Comparison of ENCODE assay signal across 1 cellular context in genomic region chr20:3203315-3204123, GRCh38.
TF ChIP-seq lines count a peak whose summit lies in the region.

No MANE protein-coding gene starts in this region.

TF ChIP-seq in HepG2, 621 proteins besides CTCF, POLR2A, EP300 and RAD21 (continued from another document and continues in another):
- TF ChIP-seq ZBTB43 (CRISPR knock-in tag; conservative IDR thresholded peaks at IDR 0.05) (0 out of 2 replicates have a peak, but pooled peaks have one; percentile 53), SAP130 (CRISPR knock-in tag; IDR thresholded peaks at IDR 0.05; ENCODE audit: low read depth) (no peak), ZNF556 (CRISPR knock-in tag; IDR thresholded peaks at IDR 0.05; ENCODE audit: borderline replicate concordance) (no peak), RCOR2 (CRISPR knock-in tag; IDR thresholded peaks at IDR 0.05) (no peak; the same call in 1 of the 2 replicates), JUND (CRISPR knock-in tag; IDR thresholded peaks at IDR 0.05) (no peak), ATF4 (CRISPR knock-in tag; IDR thresholded peaks at IDR 0.05) (no peak; a peak in 1 of 4 replicates), MLX (CRISPR knock-in tag; IDR thresholded peaks at IDR 0.05) (no peak), KDM6A (CRISPR knock-in tag; IDR thresholded peaks at IDR 0.05; ENCODE audit: low read depth) (no peak), RBM22 (optimal IDR thresholded peaks at IDR 0.05; ENCODE audit: low read length) (peak; percentile 65), BORCS8-MEF2B (CRISPR knock-in tag; IDR thresholded peaks at IDR 0.05) (peak; percentile 40), NR2C2 (CRISPR knock-in tag; IDR thresholded peaks at IDR 0.05; ENCODE audit: borderline replicate concordance) (no peak; the same call in 1 of the 2 replicates), CEBPB (IDR thresholded peaks at IDR 0.05; ENCODE audit: borderline replicate concordance, low read depth, low read length) (no peak), HNF1A (IDR thresholded peaks at IDR 0.05; ENCODE audit: low read depth) (no peak), HNF1A (CRISPR knock-in tag; IDR thresholded peaks at IDR 0.05; ENCODE audit: borderline replicate concordance) (no peak; the same call in 1 of the 2 replicates), NFIB (CRISPR knock-in tag; IDR thresholded peaks at IDR 0.05; ENCODE audit: borderline replicate concordance) (no peak), ZNF891 (CRISPR knock-in tag; IDR thresholded peaks at IDR 0.05) (no peak; the same call in 1 of the 2 replicates), MXI1 (IDR thresholded peaks at IDR 0.05; ENCODE audit: borderline replicate concordance, low read depth, low read length) (0 out of 3 replicates have a peak, but pooled peaks have one; percentile 24), FOXM1 (CRISPR knock-in tag; IDR thresholded peaks at IDR 0.05) (no peak), ZNF432 (CRISPR knock-in tag; IDR thresholded peaks at IDR 0.05; ENCODE audit: borderline replicate concordance) (no peak), GTF3A (CRISPR knock-in tag; conservative IDR thresholded peaks at IDR 0.05) (no peak), CHCHD3 (CRISPR knock-in tag; IDR thresholded peaks at IDR 0.05) (0 out of 2 replicates have a peak, but pooled peaks have one; percentile 27), PRMT3 (CRISPR knock-in tag; IDR thresholded peaks at IDR 0.05; ENCODE audit: borderline replicate concordance, low read depth) (no peak), ONECUT2 (CRISPR knock-in tag; IDR thresholded peaks at IDR 0.05) (no peak; the same call in 1 of the 2 replicates), SIX4 (CRISPR knock-in tag; IDR thresholded peaks at IDR 0.05) (no peak; the same call in 1 of the 2 replicates), ZNF7 (CRISPR knock-in tag; IDR thresholded peaks at IDR 0.05) (no peak), ZKSCAN1 (IDR thresholded peaks at IDR 0.05; ENCODE audit: low read length) (no peak), ZNF143 (CRISPR knock-in tag; IDR thresholded peaks at IDR 0.05) (no peak; the same call in 1 of the 2 replicates), ZKSCAN5 (CRISPR knock-in tag; IDR thresholded peaks at IDR 0.05) (0 out of 2 replicates have a peak, but pooled peaks have one; percentile 60), CCDC6 (CRISPR knock-in tag; IDR thresholded peaks at IDR 0.05) (0 out of 2 replicates have a peak, but pooled peaks have one; percentile 28), RBFOX2 (IDR thresholded peaks at IDR 0.05; ENCODE audit: low read depth, low read length) (peak; percentile 78), MIER3 (CRISPR knock-in tag; IDR thresholded peaks at IDR 0.05; ENCODE audit: borderline replicate concordance) (no peak), POGK (CRISPR knock-in tag; conservative IDR thresholded peaks at IDR 0.05) (no peak), FOXK1 (CRISPR knock-in tag; IDR thresholded peaks at IDR 0.05; ENCODE audit: borderline replicate concordance, low read depth) (no peak), HMGXB3 (CRISPR knock-in tag; IDR thresholded peaks at IDR 0.05; ENCODE audit: borderline replicate concordance) (no peak), TERF1 (CRISPR knock-in tag; IDR thresholded peaks at IDR 0.05) (no peak; the same call in 1 of the 2 replicates), ZNF567 (CRISPR knock-in tag; IDR thresholded peaks at IDR 0.05; ENCODE audit: borderline replicate concordance) (peak; percentile 89; the same call in 1 of the 2 replicates), LRRFIP1 (CRISPR knock-in tag; conservative IDR thresholded peaks at IDR 0.05) (no peak), KDM5A (IDR thresholded peaks at IDR 0.05; ENCODE audit: borderline replicate concordance, low read length) (no peak; the same call in 1 of the 2 replicates), TFE3 (CRISPR knock-in tag; IDR thresholded peaks at IDR 0.05) (no peak; the same call in 1 of the 2 replicates), TFDP2 (CRISPR knock-in tag; IDR thresholded peaks at IDR 0.05) (peak; percentile 40; the same call in 1 of the 2 replicates)
